8 cellular contexts compared by ENCODE assay signal in genomic region chr6:138773177-138774091, GRCh38. TPM values are rescaled to one million over a fixed set of nuclear protein-coding genes. Genes with fewer than 3 reads are reported as not detected.
DNase-seq lines count a peak whose midpoint lies in the region; TF ChIP-seq lines count a peak whose summit lies in the region.

CCDC28A (plus strand) TSS chr6:138773769; CDS start chr6:138776121, 2,352 bp downstream.

- no peaks in the 10 kb centered on the region for H3K9me3 ChIP-seq in effector memory CD4-positive, alpha-beta T cell (ENCODE audit: control insufficient read depth, low read length)

- peak; percentile 85 for DNase-seq in CMK (ENCODE audit: low read depth)
- peak; percentile 88 for DNase-seq in GM20000 (ENCODE audit: low spot score)
- peak; percentile 96 for DNase-seq in HT-29 (ENCODE audit: low spot score)
- peak; percentile 95 to 96 for DNase-seq in NOMO-1 (lab: John Stamatoyannopoulos, UW; ENCODE audit: unreplicated experiment in 2 of 2)
- peak; percentile 85 to 91 (median 90) for DNase-seq in effector memory CD4-positive, alpha-beta T cell
- peak; percentile 96 for DNase-seq in lung microvascular endothelial cell (ENCODE audit: low read depth in 2 of 2)
- DNase-seq in stimulated activated CD4-positive, alpha-beta T cell treated with anti-CD3 and anti-CD28 coated beads, TNF-alpha, amount 100 ng/mL, for 48 hours (ENCODE audit: low read depth in 3 of 3) = peak; percentile 85 to 91 (median 86)

- POLR2A ChIA-PET in activated CD8-positive, alpha-beta memory T cell treated with anti-CD3 and anti-CD28 coated beads for 36 hours (lab: Charles Lee) = interaction anchor here (1.0 kb wide), 1 partner anchor 214 kb away, joined by 4 read pairs; no protein-coding TSS in a partner anchor

- peaks cover 13% of the 10 kb centered on the region for H3K36me3 ChIP-seq in effector memory CD4-positive, alpha-beta T cell (ENCODE audit: control insufficient read depth, insufficient read depth, low read length)

- peak within 1 kb of the TSS; percentile 96 for H3K27ac ChIP-seq in effector memory CD4-positive, alpha-beta T cell (ENCODE audit: insufficient read depth, low read length, poor library complexity, severe bottlenecking)

- peak within 1 kb of the TSS; percentile 80 for H3K4me3 ChIP-seq in effector memory CD4-positive, alpha-beta T cell (ENCODE audit: insufficient read depth, low read depth, low read length, poor library complexity, severe bottlenecking)

- no peaks in the 10 kb centered on the region for H3K27me3 ChIP-seq in effector memory CD4-positive, alpha-beta T cell (replicated peaks; ENCODE audit: control insufficient read depth, insufficient read depth, low read length, poor library complexity, severe bottlenecking)

- TF ChIP-seq CTCF in GM20000 (IDR thresholded peaks at IDR 0.05; ENCODE audit: extremely low read depth, missing control alignments) = no peak

- CTCF ChIA-PET in activated CD8-positive, alpha-beta memory T cell treated with anti-CD3 and anti-CD28 coated beads for 36 hours (lab: Charles Lee) = interaction anchor here (0.9 kb wide), 1 partner anchor 9 kb away, joined by 4 read pairs; no protein-coding TSS in a partner anchor

- peaks cover 8% of the 10 kb centered on the region for H3K4me1 ChIP-seq in effector memory CD4-positive, alpha-beta T cell (ENCODE audit: control insufficient read depth, insufficient read depth, low read length, poor library complexity, severe bottlenecking)

RNA-seq across cellular contexts. Expression of gene CCDC28A, which starts in this region (rescaled TPM):
- 8.4 and 11.6 TPM in 2 replicates for total RNA-seq in HT-29 (2014; rRNA removed; shearing (Covaris generic))
- 10 to 100 TPM; 13.2 to 14.6 TPM for total RNA-seq in activated CD8-positive, alpha-beta memory T cell treated with anti-CD3 and anti-CD28 coated beads for 36 hours
- total RNA-seq in lung microvascular endothelial cell = 13.7 and 16.6 TPM in 2 replicates

Comparison
In these comparisons a context has a peak if more than half of its experiments do, and no peak if none do; other contexts are left out.
1. Peak in every context shown above with its lines: DNase-seq, H3K4me3 ChIP-seq and H3K27ac ChIP-seq.